Comparison of ENCODE assay signal across 37 cellular contexts in the genomic region with DNA sequence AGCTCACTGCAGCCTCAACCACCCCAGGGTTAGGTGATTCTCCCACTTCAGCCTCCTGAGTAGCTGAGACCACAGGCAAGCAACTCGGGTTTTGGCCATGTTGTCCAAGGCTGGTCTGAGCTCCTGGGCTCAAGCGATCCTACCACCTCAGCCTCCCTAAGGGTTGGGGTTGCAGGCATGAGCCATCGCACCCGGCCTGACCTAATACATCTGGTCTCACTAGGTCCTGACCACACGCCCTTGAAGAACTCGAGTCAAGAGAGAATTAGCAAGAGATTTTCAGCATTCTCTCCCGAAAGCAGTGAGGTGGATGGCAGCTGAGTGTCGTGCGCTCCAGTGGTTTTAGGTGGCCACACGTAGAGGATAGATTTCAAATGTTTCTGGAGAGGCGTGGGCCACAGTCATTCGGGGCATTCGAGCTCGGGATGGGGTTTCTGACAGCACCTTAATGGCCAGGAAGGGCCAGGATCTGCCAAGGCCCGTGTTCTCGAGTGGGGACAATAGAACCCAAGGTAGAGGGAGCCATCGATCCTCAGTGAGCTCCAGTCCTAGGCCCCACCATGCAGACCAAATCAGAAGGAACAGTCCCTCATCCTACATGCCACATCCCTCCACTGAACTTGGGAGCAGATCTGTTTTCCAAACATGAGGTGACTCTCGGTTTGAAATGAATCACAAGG.
"Had no signal": no experiment of that assay in that cellular context is flagged by ENCODE, and none has a peak within 500 bp of the region (broad histone marks: within the 10 kb centered on the region; RNA-seq: fewer than 3 reads in every experiment).

No MANE protein-coding gene starts in this region.

- H3K4me1 Mint-ChIP-seq: brain, WTC11 had no signal

- H3K27ac ChIP-seq: ascending aorta, VCaP had no signal

- H3K36me3 ChIP-seq: ascending aorta had no signal

- ATAC-seq: activated CD4-positive, alpha-beta T cell treated with anti-CD3 and anti-CD28 coated beads for 36 hours; activated CD4-positive, CD25-positive, alpha-beta regulatory T cell treated with anti-CD3 and anti-CD28 coated beads, Interleukin-2, amount 50 U/mL, for 24 hours; activated CD8-positive, alpha-beta memory T cell treated with anti-CD3 and anti-CD28 coated beads, Interleukin-2, amount 10 ng/mL, durations not matched to agents 7 days and 5 days; activated CD8-positive, alpha-beta T cell treated with anti-CD3 and anti-CD28 coated beads, Interleukin-2, amount 10 ng/mL, durations not matched to agents 7 days and 5 days; activated naive CD8-positive, alpha-beta T cell treated with anti-CD3 and anti-CD28 coated beads, Interleukin-2, amount 50 U/mL, for 24 hours; WTC11 had no signal

- H3K4me3 ChIP-seq: ascending aorta had no signal

- DNase-seq: activated CD4-positive, alpha-beta memory T cell treated with anti-CD3 and anti-CD28 coated beads, Interleukin-2, amount 10 ng/mL, durations not matched to agents 7 days and 5 days; activated CD4-positive, alpha-beta T cell treated with anti-CD3 and anti-CD28 coated beads for 1 hour; activated CD4-positive, alpha-beta T cell treated with anti-CD3 and anti-CD28 coated beads for 36 hours; activated CD4-positive, alpha-beta T cell treated with anti-CD3 and anti-CD28 coated beads for 48 hours; activated CD4-positive, alpha-beta T cell treated with anti-CD3 and anti-CD28 coated beads, Interleukin-2, amount 10 ng/mL, durations not matched to agents 7 days and 5 days; activated CD4-positive, alpha-beta T cell treated with anti-CD3 and anti-CD28 coated beads, Interleukin-2, amount 50 U/mL, for 48 hours; activated CD4-positive, CD25-positive, alpha-beta regulatory T cell; activated CD8-positive, alpha-beta memory T cell treated with anti-CD3 and anti-CD28 coated beads for 24 hours; activated CD8-positive, alpha-beta memory T cell treated with anti-CD3 and anti-CD28 coated beads, Interleukin-2, amount 10 ng/mL, durations not matched to agents 7 days and 5 days; activated CD8-positive, alpha-beta memory T cell treated with anti-CD3 and anti-CD28 coated beads, Interleukin-2, amount 50 U/mL, for 48 hours; activated CD8-positive, alpha-beta T cell treated with anti-CD3 and anti-CD28 coated beads, Interleukin-2, amount 10 ng/mL, durations not matched to agents 7 days and 5 days; activated effector memory CD4-positive, alpha-beta T cell treated with Interleukin-2 at 50 U/mL for 16 hours; activated gamma-delta T cell; activated naive CD4-positive, alpha-beta T cell treated with anti-CD3 and anti-CD28 coated beads, Interleukin-2, amount 10 ng/mL, durations not matched to agents 7 days and 5 days; activated naive CD4-positive, alpha-beta T cell treated with Interleukin-2 at 50 U/mL for 16 hours; activated naive CD8-positive, alpha-beta T cell treated with anti-CD3 and anti-CD28 coated beads, Interleukin-2, amount 10 ng/mL, durations not matched to agents 7 days and 5 days; activated naive CD8-positive, alpha-beta T cell treated with anti-CD3 and anti-CD28 coated beads, Interleukin-2, amount 50 U/mL, for 24 hours; activated T-cell treated with anti-CD3 and anti-CD28 coated beads, Interleukin-2, amount 50 U/mL, for 24 hours; activated T-cell treated with anti-CD3 and anti-CD28 coated beads, Interleukin-2, amount 50 U/mL, for 48 hours; amygdala; anterior cingulate cortex; caudate nucleus; cerebellar nuclear complex; T-helper 1 cell; T-helper 2 cell; T-helper 9 cell had no signal

- H3K27me3 ChIP-seq: ascending aorta had no signal

- H3K9me3 ChIP-seq: ascending aorta had no signal

- H3K4me1 ChIP-seq: ascending aorta had no signal

- H3K36me3 Mint-ChIP-seq: activated CD8-positive, alpha-beta memory T cell treated with anti-CD3 and anti-CD28 coated beads, Interleukin-2, amount 10 ng/mL, durations not matched to agents 7 days and 5 days; activated naive CD4-positive, alpha-beta T cell treated with anti-CD3 and anti-CD28 coated beads, Interleukin-2, amount 10 ng/mL, durations not matched to agents 7 days and 5 days; activated naive CD4-positive, alpha-beta T cell treated with anti-CD3 and anti-CD28 coated beads, Interleukin-2, amount 50 U/mL, for 24 hours; activated naive CD8-positive, alpha-beta T cell; brain had no signal

- H3K27me3 Mint-ChIP-seq: brain had no signal

- H3K4me3 Mint-ChIP-seq: activated CD4-positive, alpha-beta memory T cell treated with anti-CD3 and anti-CD28 coated beads, Interleukin-2, amount 10 ng/mL, durations not matched to agents 7 days and 5 days; activated CD4-positive, alpha-beta T cell treated with anti-CD3 and anti-CD28 coated beads for 36 hours; activated CD4-positive, alpha-beta T cell treated with anti-CD3 and anti-CD28 coated beads, Interleukin-2, amount 10 ng/mL, durations not matched to agents 7 days and 5 days; activated CD8-positive, alpha-beta memory T cell treated with anti-CD3 and anti-CD28 coated beads, Interleukin-2, amount 10 ng/mL, durations not matched to agents 7 days and 5 days; activated CD8-positive, alpha-beta T cell treated with anti-CD3 and anti-CD28 coated beads, Interleukin-2, amount 10 ng/mL, durations not matched to agents 7 days and 5 days; activated naive CD4-positive, alpha-beta T cell treated with anti-CD3 and anti-CD28 coated beads, Interleukin-2, amount 10 ng/mL, durations not matched to agents 7 days and 5 days; activated naive CD4-positive, alpha-beta T cell treated with anti-CD3 and anti-CD28 coated beads, Interleukin-2, amount 50 U/mL, for 24 hours; activated naive CD8-positive, alpha-beta T cell; activated naive CD8-positive, alpha-beta T cell treated with anti-CD3 and anti-CD28 coated beads, Interleukin-2, amount 10 ng/mL, durations not matched to agents 7 days and 5 days; activated naive CD8-positive, alpha-beta T cell treated with anti-CD3 and anti-CD28 coated beads, Interleukin-2, amount 50 U/mL, for 24 hours; activated T-cell treated with anti-CD3 and anti-CD28 coated beads, Interleukin-2, amount 50 U/mL, for 24 hours; brain; central memory CD8-positive, alpha-beta T cell; T-helper 1 cell treated with Interleukin-12 subunit alpha and Interleukin-12 subunit beta and Interleukin-4 antibody, amounts not matched to agents 30 μg/mL and 1 μg/mL, for 36 hours; T-helper 2 cell treated with Interferon-gamma antibody and Interleukin-4, amounts not matched to agents 5 μg/mL and 100 μg/mL, for 36 hours; WTC11 had no signal

- H3K27ac Mint-ChIP-seq: activated CD4-positive, alpha-beta memory T cell treated with anti-CD3 and anti-CD28 coated beads, Interleukin-2, amount 10 ng/mL, durations not matched to agents 7 days and 5 days; activated CD4-positive, alpha-beta T cell treated with anti-CD3 and anti-CD28 coated beads for 36 hours; activated CD4-positive, alpha-beta T cell treated with anti-CD3 and anti-CD28 coated beads, Interleukin-2, amount 10 ng/mL, durations not matched to agents 7 days and 5 days; activated CD8-positive, alpha-beta memory T cell treated with anti-CD3 and anti-CD28 coated beads, Interleukin-2, amount 10 ng/mL, durations not matched to agents 7 days and 5 days; activated CD8-positive, alpha-beta T cell treated with anti-CD3 and anti-CD28 coated beads, Interleukin-2, amount 10 ng/mL, durations not matched to agents 7 days and 5 days; activated naive CD4-positive, alpha-beta T cell treated with anti-CD3 and anti-CD28 coated beads, Interleukin-2, amount 10 ng/mL, durations not matched to agents 7 days and 5 days; activated naive CD4-positive, alpha-beta T cell treated with anti-CD3 and anti-CD28 coated beads, Interleukin-2, amount 50 U/mL, for 24 hours; activated naive CD8-positive, alpha-beta T cell; activated naive CD8-positive, alpha-beta T cell treated with anti-CD3 and anti-CD28 coated beads, Interleukin-2, amount 10 ng/mL, durations not matched to agents 7 days and 5 days; activated naive CD8-positive, alpha-beta T cell treated with anti-CD3 and anti-CD28 coated beads, Interleukin-2, amount 50 U/mL, for 24 hours; activated T-cell treated with anti-CD3 and anti-CD28 coated beads, Interleukin-2, amount 50 U/mL, for 24 hours; activated T-helper 2 cell treated with anti-CD3 and anti-CD28 coated beads, Interferon-gamma antibody, Interleukin-2, Interleukin-4, amounts not matched to agents 10 μg/mL and 5 μg/mL and 100 μg/mL, durations not matched to agents 14 hours and 24 hours and 36 hours; brain; T-helper 1 cell treated with Interleukin-12 subunit alpha and Interleukin-12 subunit beta and Interleukin-4 antibody, amounts not matched to agents 30 μg/mL and 1 μg/mL, for 36 hours; T-helper 2 cell treated with Interferon-gamma antibody and Interleukin-4, amounts not matched to agents 5 μg/mL and 100 μg/mL, for 36 hours; WTC11 had no signal

- H3K9me3 Mint-ChIP-seq: activated CD4-positive, alpha-beta memory T cell treated with anti-CD3 and anti-CD28 coated beads, Interleukin-2, amount 10 ng/mL, durations not matched to agents 7 days and 5 days; activated CD4-positive, alpha-beta T cell treated with anti-CD3 and anti-CD28 coated beads, Interleukin-2, amount 10 ng/mL, durations not matched to agents 7 days and 5 days; activated naive CD4-positive, alpha-beta T cell treated with anti-CD3 and anti-CD28 coated beads, Interleukin-2, amount 10 ng/mL, durations not matched to agents 7 days and 5 days; activated naive CD4-positive, alpha-beta T cell treated with anti-CD3 and anti-CD28 coated beads, Interleukin-2, amount 50 U/mL, for 24 hours; activated naive CD8-positive, alpha-beta T cell treated with anti-CD3 and anti-CD28 coated beads, Interleukin-2, amount 10 ng/mL, durations not matched to agents 7 days and 5 days; activated naive CD8-positive, alpha-beta T cell treated with anti-CD3 and anti-CD28 coated beads, Interleukin-2, amount 50 U/mL, for 24 hours; activated T-cell treated with anti-CD3 and anti-CD28 coated beads, Interleukin-2, amount 50 U/mL, for 24 hours; activated T-helper 2 cell treated with anti-CD3 and anti-CD28 coated beads, Interferon-gamma antibody, Interleukin-2, Interleukin-4, amounts not matched to agents 10 μg/mL and 5 μg/mL and 100 μg/mL, durations not matched to agents 14 hours and 24 hours and 36 hours; central memory CD8-positive, alpha-beta T cell; T-helper 1 cell treated with Interleukin-12 subunit alpha and Interleukin-12 subunit beta and Interleukin-4 antibody, amounts not matched to agents 30 μg/mL and 1 μg/mL, for 36 hours; T-helper 2 cell treated with Interferon-gamma antibody and Interleukin-4, amounts not matched to agents 5 μg/mL and 100 μg/mL, for 36 hours had no signal
